In the genomic region with DNA sequence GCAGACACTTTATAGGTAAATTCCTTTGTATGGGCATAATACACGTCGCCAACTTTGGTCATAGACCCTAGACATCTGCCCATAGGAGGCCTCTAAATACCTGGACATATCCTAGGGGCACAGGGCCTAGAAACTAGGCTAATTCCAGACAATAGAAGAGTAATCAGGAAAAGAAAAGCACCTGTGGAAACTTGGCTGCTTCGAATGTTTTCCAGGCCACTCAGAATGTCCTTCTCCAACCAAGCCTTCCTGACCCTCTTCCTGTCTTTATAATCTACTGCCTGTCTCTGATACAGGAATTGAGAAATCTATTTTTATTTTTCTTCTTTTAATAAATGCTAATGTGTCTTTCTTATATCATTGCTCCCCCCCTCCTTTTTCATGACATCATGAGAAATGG, we compare ENCODE assay signal across 35 cellular contexts.
DNase-seq lines count a peak whose midpoint lies in the region; ATAC-seq, FAIRE-seq and TF ChIP-seq lines count a peak whose summit lies in the region.
"Had no signal": no experiment of that assay in that cellular context is flagged by ENCODE, and none has a peak within 500 bp of the region (broad histone marks: within the 10 kb centered on the region; RNA-seq: fewer than 3 reads in every experiment).

No MANE protein-coding gene starts in this region.

- H3K27me3 Mint-ChIP-seq in CD4-positive, CD25-positive, alpha-beta regulatory T cell, result no peaks in the 10 kb centered on the region
- no peaks in the 10 kb centered on the region for H3K27me3 Mint-ChIP-seq in activated naive CD8-positive, alpha-beta T cell treated with anti-CD3 and anti-CD28 coated beads, Interleukin-2, amount 50 U/mL, for 24 hours
- H3K27me3 Mint-ChIP-seq in type B pancreatic cell, result no peaks in the 10 kb centered on the region
- H3K27me3 Mint-ChIP-seq: effector memory CD8-positive, alpha-beta T cell; naive B cell had no signal

- H3K4me1 Mint-ChIP-seq in CD4-positive, CD25-positive, alpha-beta regulatory T cell, result peaks cover 9 to 23% (median 12%) of the 10 kb centered on the region in 4 donors
- H3K4me1 Mint-ChIP-seq in activated naive CD8-positive, alpha-beta T cell treated with anti-CD3 and anti-CD28 coated beads, Interleukin-2, amount 50 U/mL, for 24 hours, result peaks cover 10% of the 10 kb centered on the region
- peaks cover 12% of the 10 kb centered on the region for H3K4me1 Mint-ChIP-seq in type B pancreatic cell (ENCODE audit: unreplicated experiment)
- H3K4me1 Mint-ChIP-seq: naive B cell had no signal

- no peak for TF ChIP-seq EP300 in A549 (IDR thresholded peaks at IDR 0.05)

- H3K4me1 ChIP-seq in A549 (peaks cover 21% of the 10 kb centered on the region), spleen (peaks cover 0 to 15% (median 6%) of the 10 kb centered on the region in 6 donors), foreskin keratinocyte (peaks cover 12% of the 10 kb centered on the region)
- peaks cover 12% of the 10 kb centered on the region for H3K4me1 ChIP-seq in CD4-positive, CD25-positive, alpha-beta regulatory T cell (ENCODE audit: control insufficient read depth, insufficient read depth, low read length, poor library complexity, severe bottlenecking)
- H3K4me1 ChIP-seq: left lung, right lobe of liver had no signal

- H3K27ac ChIP-seq in A549 (peak overlapping the region; percentile 59 to 60; a peak in 2 of 6 replicates), spleen (peak overlapping the region in 2 of 8 donors; percentile 41 to 52), foreskin keratinocyte (no peak overlapping the region)
- H3K27ac ChIP-seq in CD4-positive, CD25-positive, alpha-beta regulatory T cell (ENCODE audit: insufficient read depth, low read length, poor library complexity, severe bottlenecking), result peak overlapping the region; percentile 16
- H3K27ac ChIP-seq: C4-2B, left lung, PC-9, right lobe of liver had no signal

- no peaks in the 10 kb centered on the region for H3K9me3 ChIP-seq in A549
- no peaks in the 10 kb centered on the region for H3K9me3 ChIP-seq in CD4-positive, CD25-positive, alpha-beta regulatory T cell (ENCODE audit: control insufficient read depth in 2 of 2, low read length in 2 of 2)
- no peaks in the 10 kb centered on the region for H3K9me3 ChIP-seq in spleen
- H3K9me3 ChIP-seq: heart left ventricle, left lung, right lobe of liver, tibial artery had no signal

- DNase-seq in A549 (ENCODE audit: low read depth in 1 of 2, low spot score in 1 of 2) (no peak), lung microvascular endothelial cell (ENCODE audit: low read depth in 2 of 2) (peak; percentile 51 to 69), spleen (no peak), foreskin keratinocyte (no peak), type B pancreatic cell (ENCODE audit: extremely low spot score, unreplicated experiment) (no peak)
- DNase-seq in CD4-positive, CD25-positive, alpha-beta regulatory T cell, result no peak
- DNase-seq in activated naive CD8-positive, alpha-beta T cell treated with anti-CD3 and anti-CD28 coated beads, Interleukin-2, amount 50 U/mL, for 24 hours, result no peak
- DNase-seq: activated gamma-delta T cell treated with Interleukin-2 at 50 U/mL for 16 hours; anterior cingulate cortex; effector memory CD8-positive, alpha-beta T cell; GOT3; heart left ventricle; islet precursor cell; left lung; MV-4-11; naive B cell; NCI-H1436; NCI-H2081; NCI-H226; NCI-H526 treated with DMSO at 0.1 percent for 48 hours; NK-92 treated with Interleukin-12 subunit alpha and Interleukin-12 subunit beta, amount 100 ng/mL, for 24 hours; nucleus accumbens; right lobe of liver; stimulated activated CD4-positive, alpha-beta T cell treated with anti-CD3 and anti-CD28 coated beads, Interleukin-12 subunit alpha, Interleukin-12 subunit beta, amount 100 ng/mL, for 4 hours; stimulated activated CD4-positive, alpha-beta T cell treated with anti-CD3 and anti-CD28 coated beads, Interleukin-2, amount 100 ng/mL, for 48 hours; T-helper 2 cell; tibial artery had no signal

- TF ChIP-seq POLR2A in A549 (IDR thresholded peaks at IDR 0.05; ENCODE audit: low read length), result no peak
- TF ChIP-seq POLR2A in spleen (IDR thresholded peaks at IDR 0.05), result no peak

- no peak overlapping the region for H3K4me2 ChIP-seq in A549
- H3K4me2 ChIP-seq: PC-9 had no signal

- WGBS in A549 (ENCODE audit: missing lambda C conversion rate), result 84% methylated on average over 3 of the region's 3 CpGs
- 77 to 84% (median 83%) methylated on average over 3 of the region's 3 CpGs for WGBS in spleen, 5 donors

- H3K36me3 Mint-ChIP-seq in CD4-positive, CD25-positive, alpha-beta regulatory T cell, result peaks cover 8% of the 10 kb centered on the region
- peaks cover 3% of the 10 kb centered on the region for H3K36me3 Mint-ChIP-seq in activated naive CD8-positive, alpha-beta T cell treated with anti-CD3 and anti-CD28 coated beads, Interleukin-2, amount 50 U/mL, for 24 hours (ENCODE audit: low read depth)
- H3K36me3 Mint-ChIP-seq in type B pancreatic cell, result no peaks in the 10 kb centered on the region
- H3K36me3 Mint-ChIP-seq: naive B cell had no signal

- POLR2A ChIA-PET in A549 (lab: Yijun Ruan, JAX), result no interaction called here

- peaks cover 12% of the 10 kb centered on the region for H3K36me3 ChIP-seq in CD4-positive, CD25-positive, alpha-beta regulatory T cell (ENCODE audit: control insufficient read depth, insufficient read depth, low read length)
- H3K36me3 ChIP-seq in spleen, result no peaks in the 10 kb centered on the region
- H3K36me3 ChIP-seq: heart left ventricle, left lung, right lobe of liver, tibial artery had no signal

- H3K4me3 ChIP-seq in A549 (no peak overlapping the region), spleen (no peak overlapping the region)
- no peak overlapping the region for H3K4me3 ChIP-seq in CD4-positive, CD25-positive, alpha-beta regulatory T cell (ENCODE audit: low read depth, low read length)
- H3K4me3 ChIP-seq: coronary artery, heart left ventricle, left lung, PC-9, right lobe of liver, tibial artery had no signal

- no peak for ATAC-seq in A549
- no peak for ATAC-seq in CD4-positive, CD25-positive, alpha-beta regulatory T cell (ENCODE audit: low read depth in 2 of 2)
- ATAC-seq in activated naive CD8-positive, alpha-beta T cell treated with anti-CD3 and anti-CD28 coated beads, Interleukin-2, amount 50 U/mL, for 24 hours, result no peak
- ATAC-seq in foreskin keratinocyte, result no peak
- ATAC-seq: activated CD4-positive, CD25-positive, alpha-beta regulatory T cell treated with anti-CD3 and anti-CD28 coated beads, Interleukin-2, amount 50 U/mL, for 24 hours; effector memory CD8-positive, alpha-beta T cell; esophagus mucosa; left lung; right lobe of liver; Right ventricle myocardium inferior; SK-N-SH treated with all-trans-retinoic acid at 6 μM for 48 hours had no signal

- H3K27me3 ChIP-seq in CD4-positive, CD25-positive, alpha-beta regulatory T cell (ENCODE audit: control insufficient read depth, insufficient read depth, low read length), result no peaks in the 10 kb centered on the region
- H3K27me3 ChIP-seq in spleen (replicated peaks in 1 of 7), result no peaks in the 10 kb centered on the region
- H3K27me3 ChIP-seq in foreskin keratinocyte, result no peaks in the 10 kb centered on the region
- H3K27me3 ChIP-seq: heart left ventricle, left lung, right lobe of liver, tibial artery had no signal

- no peak for TF ChIP-seq RAD21 in A549 (conservative IDR thresholded peaks at IDR 0.05 in 1 of 2, IDR thresholded peaks at IDR 0.05 in 1 of 2)

- CTCF ChIA-PET in A549 (lab: Yijun Ruan, JAX), result no interaction called here

- intact Hi-C loops in spleen (cut with DNase I; ENCODE audit: low total_unique reads), result loop anchor here (5.0 kb wide), 1 partner anchor 713 kb away; no protein-coding TSS in a partner anchor

- no peak for FAIRE-seq in A549 (lab: Jason Lieb, UNC)
- FAIRE-seq: GM19239 had no signal

- H3K9me3 Mint-ChIP-seq in CD4-positive, CD25-positive, alpha-beta regulatory T cell, result no peaks in the 10 kb centered on the region
- no peaks in the 10 kb centered on the region for H3K9me3 Mint-ChIP-seq in activated naive CD8-positive, alpha-beta T cell treated with anti-CD3 and anti-CD28 coated beads, Interleukin-2, amount 50 U/mL, for 24 hours
- H3K9me3 Mint-ChIP-seq in type B pancreatic cell, result no peaks in the 10 kb centered on the region
- H3K9me3 Mint-ChIP-seq: effector memory CD8-positive, alpha-beta T cell; naive B cell had no signal

- H3K27ac Mint-ChIP-seq in CD4-positive, CD25-positive, alpha-beta regulatory T cell, result peak overlapping the region; percentile 48 to 82 (median 66)
- H3K27ac Mint-ChIP-seq in activated naive CD8-positive, alpha-beta T cell treated with anti-CD3 and anti-CD28 coated beads, Interleukin-2, amount 50 U/mL, for 24 hours, result peak overlapping the region; percentile 61
- no peak overlapping the region for H3K27ac Mint-ChIP-seq in type B pancreatic cell
- H3K27ac Mint-ChIP-seq: naive B cell had no signal

- TF ChIP-seq CTCF in A549 (IDR thresholded peaks at IDR 0.05) (no peak), spleen (IDR thresholded peaks at IDR 0.05 in 8 of 11, conservative IDR thresholded peaks at IDR 0.05 in 3 of 11) (no peak), foreskin keratinocyte (conservative IDR thresholded peaks at IDR 0.05) (no peak), type B pancreatic cell (conservative IDR thresholded peaks at IDR 0.05) (no peak)

- H3K4me3 Mint-ChIP-seq in CD4-positive, CD25-positive, alpha-beta regulatory T cell, result no peak overlapping the region
- no peak overlapping the region for H3K4me3 Mint-ChIP-seq in activated naive CD8-positive, alpha-beta T cell treated with anti-CD3 and anti-CD28 coated beads, Interleukin-2, amount 50 U/mL, for 24 hours
- H3K4me3 Mint-ChIP-seq in type B pancreatic cell, result no peak overlapping the region
- H3K4me3 Mint-ChIP-seq: effector memory CD8-positive, alpha-beta T cell; naive B cell had no signal

TF ChIP-seq in A549, 52 proteins besides CTCF, POLR2A, EP300 and RAD21 (continues in another document):
- TF ChIP-seq TP53 (CRISPR knock-in tag; IDR thresholded peaks at IDR 0.05) (no peak), ZFP36 (IDR thresholded peaks at IDR 0.05; ENCODE audit: borderline replicate concordance, partially characterized antibody) (no peak), HOXB13 (CRISPR knock-in tag; IDR thresholded peaks at IDR 0.05; ENCODE audit: low read depth) (no peak), CBX8 (IDR thresholded peaks at IDR 0.05) (no peak)
- TF ChIP-seq, protein P1, sequence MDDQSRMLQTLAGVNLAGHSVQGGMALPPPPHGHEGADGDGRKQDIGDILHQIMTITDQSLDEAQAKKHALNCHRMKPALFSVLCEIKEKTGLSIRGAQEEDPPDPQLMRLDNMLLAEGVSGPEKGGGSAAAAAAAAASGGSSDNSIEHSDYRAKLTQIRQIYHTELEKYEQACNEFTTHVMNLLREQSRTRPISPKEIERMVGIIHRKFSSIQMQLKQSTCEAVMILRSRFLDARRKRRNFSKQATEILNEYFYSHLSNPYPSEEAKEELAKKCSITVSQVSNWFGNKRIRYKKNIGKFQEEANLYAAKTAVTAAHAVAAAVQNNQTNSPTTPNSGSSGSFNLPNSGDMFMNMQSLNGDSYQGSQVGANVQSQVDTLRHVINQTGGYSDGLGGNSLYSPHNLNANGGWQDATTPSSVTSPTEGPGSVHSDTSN (IDR thresholded peaks at IDR 0.05), result no peak

Comparison
In these comparisons a context has a peak if more than half of its experiments do, and no peak if none do; other contexts are left out.
1. DNase-seq: peak in lung microvascular endothelial cell (2 of 2); none in A549 (0 of 2), CD4-positive, CD25-positive, alpha-beta regulatory T cell (0 of 3), activated naive CD8-positive, alpha-beta T cell treated with anti-CD3 and anti-CD28 coated beads, Interleukin-2, amount 50 U/mL, for 24 hours (single experiment), spleen (single experiment), foreskin keratinocyte (0 of 2) and type B pancreatic cell (single experiment).